Comparison of ENCODE assay signal across 19 cellular contexts in genomic region chr20:19314619-19315018, GRCh38.
"Had no signal": no experiment of that assay in that cellular context is flagged by ENCODE, and none has a peak within 500 bp of the region (broad histone marks: within the 10 kb centered on the region; RNA-seq: fewer than 3 reads in every experiment).

No MANE protein-coding gene starts in this region.

- DNase-seq: activated CD4-positive, alpha-beta T cell treated with anti-CD3 and anti-CD28 coated beads for 1 hour; activated CD8-positive, alpha-beta memory T cell treated with anti-CD3 and anti-CD28 coated beads for 24 hours; activated effector memory CD4-positive, alpha-beta T cell treated with anti-CD3 and anti-CD28 coated beads, Interleukin-2, amount 50 U/mL, for 16 hours; activated naive CD4-positive, alpha-beta T cell treated with anti-CD3 and anti-CD28 coated beads, Interleukin-2, amount 50 U/mL, for 16 hours; activated T-cell treated with anti-CD3 and anti-CD28 coated beads, Interleukin-2, amount 50 U/mL, for 72 hours; aorta; dermis blood vessel endothelial cell; effector memory CD4-positive, alpha-beta T cell; head of caudate nucleus; mesenchymal stem cell; mucosa of descending colon; naive B cell; stimulated activated CD4-positive, alpha-beta T cell treated with anti-CD3 and anti-CD28 coated beads, Interleukin-12 subunit alpha, Interleukin-12 subunit beta, amount 100 ng/mL, for 4 hours; stimulated activated CD4-positive, alpha-beta T cell treated with anti-CD3 and anti-CD28 coated beads, Interleukin-1b, Interleukin-23, amount 100 ng/mL, for 48 hours; stomach; T-helper 2 cell; upper lobe of right lung had no signal

- H3K27me3 ChIP-seq: stomach, upper lobe of right lung had no signal

- ATAC-seq: activated T-cell treated with anti-CD3 and anti-CD28 coated beads, Interleukin-2, amount 50 U/mL, for 72 hours; mucosa of descending colon; upper lobe of right lung had no signal

- H3K4me3 ChIP-seq: mucosa of descending colon, stomach, upper lobe of right lung had no signal

- H3K79me2 ChIP-seq: parathyroid adenoma had no signal

- H3K27ac ChIP-seq: parathyroid adenoma, stomach, upper lobe of right lung, VCaP had no signal

- H2AFZ ChIP-seq: parathyroid adenoma had no signal

- H3K9ac ChIP-seq: parathyroid adenoma had no signal

- H3K4me1 ChIP-seq: parathyroid adenoma, stomach, upper lobe of right lung had no signal

- H3K9me3 ChIP-seq: mucosa of descending colon, stomach, upper lobe of right lung had no signal

- H3K36me3 ChIP-seq: stomach, upper lobe of right lung had no signal
